In genomic region chr14:41130274-41130673, GRCh38 we compare ENCODE assay signal across 19 cellular contexts.
DNase-seq lines count a peak whose midpoint lies in the region; ATAC-seq, FAIRE-seq and TF ChIP-seq lines count a peak whose summit lies in the region.
"Had no signal": no experiment of that assay in that cellular context is flagged by ENCODE, and none has a peak within 500 bp of the region (broad histone marks: within the 10 kb centered on the region; RNA-seq: fewer than 3 reads in every experiment).

No MANE protein-coding gene starts in this region.

- peaks cover 64% of the 10 kb centered on the region for H3K9me3 ChIP-seq in HepG2 (ENCODE audit: low read length)
- H3K9me3 ChIP-seq in right lobe of liver = no peaks in the 10 kb centered on the region
- H3K9me3 ChIP-seq: BLaER1 treated with 17β-estradiol and CSF1 and Interleukin-3, amounts not matched to agents 10 nM and 100 nM had no signal

- H3K4me2 ChIP-seq in HepG2 (ENCODE audit: low read depth, low read length) = no peak overlapping the region
- H3K4me2 ChIP-seq: BLaER1 treated with 17β-estradiol and CSF1 and Interleukin-3, amounts not matched to agents 10 nM and 100 nM had no signal

- H3K79me2 ChIP-seq in HepG2 (ENCODE audit: insufficient read depth, low read length) = no peaks in the 10 kb centered on the region

- no TSS peak for BruUV-seq in HepG2 (replicated peaks; lab: Mats Ljungman, UMichigan)

- TF ChIP-seq RAD21 in HepG2 (CRISPR knock-in tag; IDR thresholded peaks at IDR 0.05) = no peak

- H3K27ac ChIP-seq in HepG2 (ENCODE audit: extremely low read length, insufficient read depth, low read length) (no peak overlapping the region), right lobe of liver (no peak overlapping the region), brain microvascular endothelial cell (no peak overlapping the region)
- H3K27ac ChIP-seq: BLaER1 treated with 17β-estradiol and CSF1 and Interleukin-3, amounts not matched to agents 10 nM and 100 nM had no signal

- H3K4me1 ChIP-seq in HepG2 (ENCODE audit: insufficient read depth, low read length) (no peaks in the 10 kb centered on the region), right lobe of liver (no peaks in the 10 kb centered on the region)
- H3K4me1 ChIP-seq: BLaER1 treated with 17β-estradiol and CSF1 and Interleukin-3, amounts not matched to agents 10 nM and 100 nM had no signal

- peak; percentile 0 for DNase-seq in HepG2 (ENCODE audit: low spot score)
- no peak for DNase-seq in right lobe of liver
- DNase-seq in glutamatergic neuron = peak; percentile 21
- no peak for DNase-seq in progenitor cell of endocrine pancreas (ENCODE audit: low spot score, unreplicated experiment)
- DNase-seq in brain microvascular endothelial cell = no peak
- DNase-seq: 8988T; CD8-positive, alpha-beta memory T cell; COR-L47; DMS79 treated with DMSO at 0.1 percent for 48 hours; GF-D8; KBM-7 had no signal

- no peaks in the 10 kb centered on the region for H4K20me1 ChIP-seq in HepG2 (ENCODE audit: insufficient read depth, low read length)
- H4K20me1 ChIP-seq: BLaER1 treated with 17β-estradiol and CSF1 and Interleukin-3, amounts not matched to agents 10 nM and 100 nM had no signal

- intact Hi-C loops in HepG2 (cut with micrococcal nuclease; ENCODE audit: unreplicated experiment) (no loop called here), right lobe of liver (cut with DNase I) (no loop called here)

- H3K9me3 Mint-ChIP-seq in glutamatergic neuron (ENCODE audit: unreplicated experiment) (no peaks in the 10 kb centered on the region), progenitor cell of endocrine pancreas (ENCODE audit: low read depth) (peaks cover 3% of the 10 kb centered on the region)

- H3K36me3 Mint-ChIP-seq in glutamatergic neuron (ENCODE audit: unreplicated experiment) (peaks cover 4% of the 10 kb centered on the region), progenitor cell of endocrine pancreas (ENCODE audit: insufficient read depth) (peaks cover 2% of the 10 kb centered on the region)
- H3K36me3 Mint-ChIP-seq: CD8-positive, alpha-beta memory T cell; IgD-negative memory B cell had no signal

- in situ Hi-C loops in HepG2 (cut with HindIII; ENCODE audit: extremely low pct_ligation_motif_present, low pct_unique_long_range_greater_than_20kb) = no loop called here
- in situ Hi-C loops in brain microvascular endothelial cell (cut with HindIII; ENCODE audit: low pct_ligation_motif_present, low sequenced_read_pairs) = no loop called here

- no peak for ATAC-seq in HepG2
- ATAC-seq in right lobe of liver = no peak
- no peak for ATAC-seq in GM19452 (IDR thresholded peaks at IDR 0.05; ENCODE audit: unreplicated experiment)
- ATAC-seq in GM18505 (IDR thresholded peaks at IDR 0.05; ENCODE audit: unreplicated experiment) = no peak
- ATAC-seq: HCT116 had no signal

- no peak for FAIRE-seq in HepG2 (lab: Jason Lieb, UNC)
- FAIRE-seq: H54, HTR-8/SVneo had no signal

- H3K4me1 Mint-ChIP-seq in glutamatergic neuron (ENCODE audit: low read depth, unreplicated experiment) = peaks cover 2% of the 10 kb centered on the region
- no peaks in the 10 kb centered on the region for H3K4me1 Mint-ChIP-seq in progenitor cell of endocrine pancreas (ENCODE audit: low read depth)
- H3K4me1 Mint-ChIP-seq: B cell; CD8-positive, alpha-beta memory T cell; IgD-negative memory B cell had no signal

- POLR2A ChIA-PET in HepG2 (lab: Yijun Ruan, JAX) = no interaction called here

- WGBS in HepG2 (ENCODE audit: low lambda C conversion rate) = 21% methylated on average over 2 of the region's 2 CpGs
- 38% methylated on average over 2 of the region's 2 CpGs for WGBS in right lobe of liver (ENCODE audit: insufficient coverage, low coverage, low lambda C conversion rate, missing lambda C conversion rate)

- TF ChIP-seq EP300 in HepG2 (IDR thresholded peaks at IDR 0.05; ENCODE audit: low read depth in 2 of 2, low read length in 2 of 2) = no peak
- no peak for TF ChIP-seq EP300 in HepG2 (CRISPR knock-in tag; IDR thresholded peaks at IDR 0.05; ENCODE audit: borderline replicate concordance)

- H3K27ac Mint-ChIP-seq in glutamatergic neuron (ENCODE audit: unreplicated experiment) (no peak overlapping the region), progenitor cell of endocrine pancreas (no peak overlapping the region)
- H3K27ac Mint-ChIP-seq: B cell; CD8-positive, alpha-beta memory T cell; IgD-negative memory B cell had no signal

- H3K27me3 ChIP-seq in HepG2 (ENCODE audit: control insufficient read depth in 1 of 2, insufficient read depth in 2 of 2, low read length in 2 of 2) (no peaks in the 10 kb centered on the region), right lobe of liver (no peaks in the 10 kb centered on the region), brain microvascular endothelial cell (replicated peaks) (no peaks in the 10 kb centered on the region)
- H3K27me3 ChIP-seq: BLaER1 treated with 17β-estradiol and CSF1 and Interleukin-3, amounts not matched to agents 10 nM and 100 nM had no signal

- H3K4me3 ChIP-seq in HepG2 (replicated peaks in 1 of 3; ENCODE audit: insufficient read depth in 1 of 3, low read depth in 2 of 3, low read length in 3 of 3) = no peak overlapping the region
- no peak overlapping the region for H3K4me3 ChIP-seq in right lobe of liver
- H3K4me3 ChIP-seq in brain microvascular endothelial cell (ENCODE audit: low read depth, low read length) = no peak overlapping the region
- H3K4me3 ChIP-seq: BLaER1 treated with 17β-estradiol and CSF1 and Interleukin-3, amounts not matched to agents 10 nM and 100 nM had no signal

- no peak overlapping the region for H3K9ac ChIP-seq in HepG2 (ENCODE audit: insufficient read depth, low read depth, low read length)
- H3K9ac ChIP-seq: BLaER1 treated with 17β-estradiol and CSF1 and Interleukin-3, amounts not matched to agents 10 nM and 100 nM had no signal

- no peaks in the 10 kb centered on the region for H3K27me3 Mint-ChIP-seq in glutamatergic neuron (ENCODE audit: unreplicated experiment)
- H3K27me3 Mint-ChIP-seq in progenitor cell of endocrine pancreas = no peaks in the 10 kb centered on the region
- H3K27me3 Mint-ChIP-seq: B cell; CD8-positive, alpha-beta memory T cell; IgD-negative memory B cell had no signal

- CTCF ChIA-PET in HepG2 (lab: Yijun Ruan, JAX; ENCODE audit: low intra/inter-chr PET ratio, low total read pairs) = no interaction called here

- H3K4me3 Mint-ChIP-seq in glutamatergic neuron (ENCODE audit: unreplicated experiment) (no peak overlapping the region), progenitor cell of endocrine pancreas (ENCODE audit: low read depth) (no peak overlapping the region)
- H3K4me3 Mint-ChIP-seq: B cell; CD8-positive, alpha-beta memory T cell; IgD-negative memory B cell had no signal

- H2AFZ ChIP-seq in HepG2 (ENCODE audit: low read length) = no peak overlapping the region

- TF ChIP-seq CTCF in HepG2 (CRISPR knock-in tag; IDR thresholded peaks at IDR 0.05) (no peak), right lobe of liver (IDR thresholded peaks at IDR 0.05) (no peak), glutamatergic neuron (IDR thresholded peaks at IDR 0.05; ENCODE audit: partially characterized antibody, unreplicated experiment) (no peak), progenitor cell of endocrine pancreas (IDR thresholded peaks at IDR 0.05; ENCODE audit: unreplicated experiment) (peak; percentile 8), brain microvascular endothelial cell (IDR thresholded peaks at IDR 0.05; ENCODE audit: low read depth, low read length, missing control alignments) (no peak)

- H3K36me3 ChIP-seq in HepG2 (replicated peaks in 1 of 2; ENCODE audit: control insufficient read depth in 1 of 2, insufficient read depth in 2 of 2, low read length in 2 of 2) = no peaks in the 10 kb centered on the region
- H3K36me3 ChIP-seq in right lobe of liver = no peaks in the 10 kb centered on the region
- no peaks in the 10 kb centered on the region for H3K36me3 ChIP-seq in brain microvascular endothelial cell (replicated peaks)
- H3K36me3 ChIP-seq: BLaER1 treated with 17β-estradiol and CSF1 and Interleukin-3, amounts not matched to agents 10 nM and 100 nM had no signal

- TF ChIP-seq POLR2A in HepG2 (IDR thresholded peaks at IDR 0.05; ENCODE audit: insufficient read depth in 1 of 2, low read depth in 2 of 2, low read length in 2 of 2) (no peak), right lobe of liver (IDR thresholded peaks at IDR 0.05) (no peak), GM18505 (IDR thresholded peaks at IDR 0.05; ENCODE audit: borderline replicate concordance, extremely low read depth, insufficient read depth, insufficient read length) (no peak)

TF ChIP-seq in HepG2, 621 proteins besides CTCF, POLR2A, EP300 and RAD21 (continues in another document):
- TF ChIP-seq, protein P1, sequence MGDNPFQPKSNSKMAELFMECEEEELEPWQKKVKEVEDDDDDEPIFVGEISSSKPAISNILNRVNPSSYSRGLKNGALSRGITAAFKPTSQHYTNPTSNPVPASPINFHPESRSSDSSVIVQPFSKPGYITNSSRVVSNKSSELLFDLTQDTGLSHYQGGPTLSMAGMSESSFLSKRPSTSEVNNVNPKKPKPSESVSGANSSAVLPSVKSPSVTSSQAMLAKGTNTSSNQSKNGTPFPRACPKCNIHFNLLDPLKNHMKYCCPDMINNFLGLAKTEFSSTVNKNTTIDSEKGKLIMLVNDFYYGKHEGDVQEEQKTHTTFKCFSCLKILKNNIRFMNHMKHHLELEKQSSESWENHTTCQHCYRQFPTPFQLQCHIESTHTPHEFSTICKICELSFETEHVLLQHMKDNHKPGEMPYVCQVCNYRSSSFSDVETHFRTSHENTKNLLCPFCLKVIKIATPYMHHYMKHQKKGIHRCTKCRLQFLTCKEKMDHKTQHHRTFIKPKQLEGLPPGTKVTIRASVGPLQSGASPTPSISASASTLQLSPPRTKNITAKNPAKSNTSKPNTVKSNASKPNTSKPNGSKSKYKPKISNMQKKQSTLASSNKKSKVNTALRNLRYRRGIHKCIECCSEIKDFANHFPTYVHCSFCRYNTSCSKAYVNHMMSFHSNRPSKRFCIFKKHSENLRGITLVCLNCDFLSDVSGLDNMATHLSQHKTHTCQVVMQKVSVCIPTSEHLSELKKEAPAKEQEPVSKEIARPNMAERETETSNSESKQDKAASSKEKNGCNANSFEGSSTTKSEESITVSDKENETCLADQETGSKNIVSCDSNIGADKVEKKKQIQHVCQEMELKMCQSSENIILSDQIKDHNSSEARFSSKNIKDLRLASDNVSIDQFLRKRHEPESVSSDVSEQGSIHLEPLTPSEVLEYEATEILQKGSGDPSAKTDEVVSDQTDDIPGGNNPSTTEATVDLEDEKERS (CRISPR knock-in tag; IDR thresholded peaks at IDR 0.05) = no peak
- TF ChIP-seq SIN3A (IDR thresholded peaks at IDR 0.05; ENCODE audit: borderline replicate concordance, low read depth, low read length) (no peak), EEA1 (CRISPR knock-in tag; IDR thresholded peaks at IDR 0.05; ENCODE audit: borderline replicate concordance) (no peak), HOXA9 (CRISPR knock-in tag; IDR thresholded peaks at IDR 0.05; ENCODE audit: borderline replicate concordance) (no peak), YEATS4 (CRISPR knock-in tag; IDR thresholded peaks at IDR 0.05; ENCODE audit: borderline replicate concordance) (no peak)

Comparison
In these comparisons a context has a peak if more than half of its experiments do, and no peak if none do; other contexts are left out.
1. DNase-seq: peak in HepG2 (single experiment) and glutamatergic neuron (single experiment); none in right lobe of liver (0 of 3), progenitor cell of endocrine pancreas (single experiment) and brain microvascular endothelial cell (single experiment).